In the genomic region with DNA sequence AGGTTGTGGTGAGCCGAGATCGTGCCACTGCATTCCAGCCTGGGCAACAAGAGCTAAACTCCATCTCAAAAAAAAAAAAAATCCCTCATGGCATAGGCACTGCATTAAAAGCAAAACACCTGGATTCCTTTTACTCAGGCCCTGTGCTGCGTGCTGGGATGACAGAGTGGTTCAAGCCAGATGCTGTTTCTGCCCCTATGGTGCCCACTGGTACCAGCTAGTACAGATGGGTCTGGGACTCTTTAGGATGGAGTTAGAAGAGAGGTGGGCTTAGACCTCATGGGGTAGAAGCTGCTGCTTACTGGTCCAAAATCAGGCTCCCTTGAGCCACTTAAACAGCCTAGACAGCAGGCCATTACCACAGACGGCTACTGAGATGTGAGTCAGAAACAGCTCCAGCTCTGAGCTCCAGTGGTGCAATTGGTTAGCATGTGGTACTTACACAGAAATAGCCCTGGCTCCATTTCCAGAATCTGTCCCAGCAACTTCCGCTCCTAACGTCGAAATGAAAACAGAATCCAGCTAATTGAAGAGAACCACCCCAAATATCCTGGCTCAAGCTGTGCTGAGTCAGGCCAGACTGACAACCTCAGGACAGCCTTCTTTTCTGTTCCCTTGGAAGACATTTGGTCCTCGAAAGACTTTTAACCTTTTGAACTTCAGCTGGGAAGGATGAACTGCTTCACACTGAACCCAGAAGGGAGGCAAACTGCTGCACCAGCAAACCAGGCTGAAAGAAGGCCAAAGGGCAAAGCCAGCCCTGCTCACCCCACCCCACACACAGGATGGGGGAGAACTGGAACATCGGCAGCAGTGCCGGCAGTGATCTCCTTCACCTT, we compare ENCODE assay signal across 1 cellular context.
TF ChIP-seq lines count a peak whose summit lies in the region.

No MANE protein-coding gene starts in this region.

TF ChIP-seq in WTC11, 78 proteins besides CTCF, POLR2A, EP300 and RAD21 (continued from another document):
- TF ChIP-seq, protein P1, sequence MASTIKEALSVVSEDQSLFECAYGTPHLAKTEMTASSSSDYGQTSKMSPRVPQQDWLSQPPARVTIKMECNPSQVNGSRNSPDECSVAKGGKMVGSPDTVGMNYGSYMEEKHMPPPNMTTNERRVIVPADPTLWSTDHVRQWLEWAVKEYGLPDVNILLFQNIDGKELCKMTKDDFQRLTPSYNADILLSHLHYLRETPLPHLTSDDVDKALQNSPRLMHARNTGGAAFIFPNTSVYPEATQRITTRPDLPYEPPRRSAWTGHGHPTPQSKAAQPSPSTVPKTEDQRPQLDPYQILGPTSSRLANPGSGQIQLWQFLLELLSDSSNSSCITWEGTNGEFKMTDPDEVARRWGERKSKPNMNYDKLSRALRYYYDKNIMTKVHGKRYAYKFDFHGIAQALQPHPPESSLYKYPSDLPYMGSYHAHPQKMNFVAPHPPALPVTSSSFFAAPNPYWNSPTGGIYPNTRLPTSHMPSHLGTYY (CRISPR knock-in tag; IDR thresholded peaks at IDR 0.05) = no peak
